9 cellular contexts compared by ENCODE assay signal in genomic region chr10:80253266-80253962, GRCh38. TPM values are rescaled to one million over a fixed set of nuclear protein-coding genes. Genes with fewer than 3 reads are reported as not detected.
DNase-seq lines count a peak whose midpoint lies in the region; ATAC-seq and TF ChIP-seq lines count a peak whose summit lies in the region.
"Had no signal": no experiment of that assay in that cellular context is flagged by ENCODE, and none has a peak within 500 bp of the region (broad histone marks: within the 10 kb centered on the region; RNA-seq: fewer than 3 reads in every experiment).

No MANE protein-coding gene starts in this region.

- H3K9me2 ChIP-seq in GM23338 (ENCODE audit: insufficient read depth), result 0 out of 2 replicates have a peak, but pooled peaks cover 3% of the 10 kb centered on the region

- H3K79me2 ChIP-seq in GM23338 (replicated peaks; ENCODE audit: insufficient read depth), result no peaks in the 10 kb centered on the region

- no peaks in the 10 kb centered on the region for H3K36me3 Mint-ChIP-seq in activated CD8-positive, alpha-beta T cell treated with anti-CD3 and anti-CD28 coated beads for 36 hours (ENCODE audit: low read depth)
- no peaks in the 10 kb centered on the region for H3K36me3 Mint-ChIP-seq in type B pancreatic cell
- no peaks in the 10 kb centered on the region for H3K36me3 Mint-ChIP-seq in GM23338 (ENCODE audit: low read depth)
- H3K36me3 Mint-ChIP-seq in naive thymus-derived CD8-positive, alpha-beta T cell, result no peaks in the 10 kb centered on the region

- ATAC-seq in GM18502 (IDR thresholded peaks at IDR 0.05; ENCODE audit: poor library complexity, unreplicated experiment), result peak; percentile 58
- peak; percentile 59 for ATAC-seq in GM21360 (IDR thresholded peaks at IDR 0.05; ENCODE audit: unreplicated experiment)
- peak; percentile 73 for ATAC-seq in HG03135 (IDR thresholded peaks at IDR 0.05; ENCODE audit: unreplicated experiment)
- peak; percentile 69 for ATAC-seq in activated CD8-positive, alpha-beta T cell treated with anti-CD3 and anti-CD28 coated beads for 36 hours
- ATAC-seq in GM23338, result no peak
- ATAC-seq in omental fat pad (ENCODE audit: low FRiP score), result no peak
- no peak for ATAC-seq in naive thymus-derived CD8-positive, alpha-beta T cell

- no peak overlapping the region for H3K27ac ChIP-seq in GM23338 (ENCODE audit: low read depth)
- H3K27ac ChIP-seq: WERI-Rb-1 had no signal

- TF ChIP-seq CTCF in activated CD8-positive, alpha-beta T cell treated with anti-CD3 and anti-CD28 coated beads for 36 hours (IDR thresholded peaks at IDR 0.05), result no peak
- TF ChIP-seq CTCF in type B pancreatic cell (conservative IDR thresholded peaks at IDR 0.05) (no peak), GM23338 (conservative IDR thresholded peaks at IDR 0.05; ENCODE audit: low read depth in 2 of 2) (no peak), omental fat pad (IDR thresholded peaks at IDR 0.05) (no peak)

- peak; percentile 18 for DNase-seq in activated CD8-positive, alpha-beta T cell treated with anti-CD3 and anti-CD28 coated beads for 36 hours
- no peak for DNase-seq in type B pancreatic cell (ENCODE audit: extremely low spot score, unreplicated experiment)
- no peak for DNase-seq in GM23338 (ENCODE audit: low spot score)
- no peak for DNase-seq in omental fat pad (ENCODE audit: low spot score)
- no peak for DNase-seq in naive thymus-derived CD8-positive, alpha-beta T cell
- DNase-seq: WERI-Rb-1 had no signal

- CTCF ChIA-PET in activated CD8-positive, alpha-beta T cell treated with anti-CD3 and anti-CD28 coated beads for 36 hours (lab: Charles Lee), result interaction anchor here (0.8 kb wide), 1 partner anchor 42 kb away, joined by 3 read pairs; no protein-coding TSS in a partner anchor

- H4K20me1 ChIP-seq in GM23338 (replicated peaks; ENCODE audit: insufficient read depth), result no peaks in the 10 kb centered on the region

- no peak overlapping the region for H3K27ac Mint-ChIP-seq in activated CD8-positive, alpha-beta T cell treated with anti-CD3 and anti-CD28 coated beads for 36 hours
- H3K27ac Mint-ChIP-seq in type B pancreatic cell (no peak overlapping the region), GM23338 (no peak overlapping the region)
- peak overlapping the region in 3 of 10 donors; percentile 13 to 41 (median 21) for H3K27ac Mint-ChIP-seq in naive thymus-derived CD8-positive, alpha-beta T cell

- no peak overlapping the region for H3K4me3 Mint-ChIP-seq in activated CD8-positive, alpha-beta T cell treated with anti-CD3 and anti-CD28 coated beads for 36 hours
- H3K4me3 Mint-ChIP-seq in type B pancreatic cell (no peak overlapping the region), GM23338 (no peak overlapping the region)
- no peak overlapping the region for H3K4me3 Mint-ChIP-seq in naive thymus-derived CD8-positive, alpha-beta T cell

- intact Hi-C loops in activated CD8-positive, alpha-beta T cell treated with anti-CD3 and anti-CD28 coated beads for 36 hours (cut with micrococcal nuclease), result no loop called here

- H3K9me3 Mint-ChIP-seq in activated CD8-positive, alpha-beta T cell treated with anti-CD3 and anti-CD28 coated beads for 36 hours, result no peaks in the 10 kb centered on the region
- H3K9me3 Mint-ChIP-seq in type B pancreatic cell (no peaks in the 10 kb centered on the region), GM23338 (no peaks in the 10 kb centered on the region; the same call in 2 of the 3 replicates)
- no peaks in the 10 kb centered on the region for H3K9me3 Mint-ChIP-seq in naive thymus-derived CD8-positive, alpha-beta T cell

- POLR2A ChIA-PET in activated CD8-positive, alpha-beta T cell treated with anti-CD3 and anti-CD28 coated beads for 36 hours (lab: Charles Lee), result no interaction called here
- POLR2A ChIA-PET in naive thymus-derived CD8-positive, alpha-beta T cell (lab: Charles Lee), result no interaction called here

- no peaks in the 10 kb centered on the region for H3K36me3 ChIP-seq in GM23338 (ENCODE audit: insufficient read depth)
- H3K36me3 ChIP-seq: WERI-Rb-1 had no signal

- no peaks in the 10 kb centered on the region for H3F3A ChIP-seq in GM23338 (replicated peaks; ENCODE audit: low read depth)

- no peak overlapping the region for H3K4me3 ChIP-seq in GM23338

- H3K27me3 Mint-ChIP-seq in activated CD8-positive, alpha-beta T cell treated with anti-CD3 and anti-CD28 coated beads for 36 hours, result peaks cover 2% of the 10 kb centered on the region
- H3K27me3 Mint-ChIP-seq in type B pancreatic cell (peaks cover 24% of the 10 kb centered on the region), GM23338 (ENCODE audit: insufficient read depth, low read depth, poor library complexity) (peaks cover 6% of the 10 kb centered on the region)
- peaks cover 2 to 20% (median 8%) of the 10 kb centered on the region in 5 donors for H3K27me3 Mint-ChIP-seq in naive thymus-derived CD8-positive, alpha-beta T cell

- H3K4me1 ChIP-seq in GM23338 (ENCODE audit: insufficient read depth), result 0 out of 2 replicates have a peak, but pooled peaks cover 5% of the 10 kb centered on the region

- H3K27me3 ChIP-seq in GM23338 (ENCODE audit: insufficient read depth), result no peaks in the 10 kb centered on the region

- peaks cover 6% of the 10 kb centered on the region for H3K4me1 Mint-ChIP-seq in activated CD8-positive, alpha-beta T cell treated with anti-CD3 and anti-CD28 coated beads for 36 hours (ENCODE audit: low read depth)
- no peaks in the 10 kb centered on the region for H3K4me1 Mint-ChIP-seq in type B pancreatic cell (ENCODE audit: unreplicated experiment)
- H3K4me1 Mint-ChIP-seq in GM23338, result peaks cover 6% of the 10 kb centered on the region
- H3K4me1 Mint-ChIP-seq in naive thymus-derived CD8-positive, alpha-beta T cell, result peaks cover 0 to 7% (median 4%) of the 10 kb centered on the region in 4 donors

- H2AFZ ChIP-seq in GM23338, result no peak overlapping the region

- no peak overlapping the region for H3K4me2 ChIP-seq in GM23338

TF ChIP-seq in GM23338, 12 proteins besides CTCF, POLR2A, EP300 and RAD21 (continues in another document):
- TF ChIP-seq JUNB (IDR thresholded peaks at IDR 0.05; ENCODE audit: unreplicated experiment) (no peak), ETS1 (IDR thresholded peaks at IDR 0.05) (no peak), EZH2phosphoT487 (IDR thresholded peaks at IDR 0.05; ENCODE audit: unreplicated experiment) (no peak)

RNA-seq across cellular contexts. Expression of gene MAT1A, which starts 36.0 kb away (rescaled TPM):
- total RNA-seq in activated CD8-positive, alpha-beta T cell treated with anti-CD3 and anti-CD28 coated beads for 36 hours, result not detected
- total RNA-seq in type B pancreatic cell (ENCODE audit: low replicate concordance) (0.12 and 0.63 TPM in 2 replicates), omental fat pad (not detected)
- 6.5 and 8.0 TPM in 2 replicates for total RNA-seq in GM23338 (2014; rRNA removed; shearing (Covaris generic))
- 0.97 and 1.3 TPM in 2 replicates for polyA plus RNA-seq in GM23338 (2016; fragmentation: Nextera tagmentation; extraction: Ambion mirVana)
- not detected for total RNA-seq in naive thymus-derived CD8-positive, alpha-beta T cell
- not detected for polyA plus RNA-seq in naive thymus-derived CD8-positive, alpha-beta T cell

RNA-seq across cellular contexts. Expression of gene ANXA11, which starts 48.1 kb away (rescaled TPM):
- total RNA-seq in activated CD8-positive, alpha-beta T cell treated with anti-CD3 and anti-CD28 coated beads for 36 hours, result 100 to 1,000 TPM; 226 to 238 TPM
- 122 and 248 TPM in 2 replicates for total RNA-seq in type B pancreatic cell (ENCODE audit: low replicate concordance)
- 38.9 and 42.3 TPM in 2 replicates for total RNA-seq in GM23338 (2014; rRNA removed; shearing (Covaris generic))
- 70.0 and 73.7 TPM in 2 replicates for polyA plus RNA-seq in GM23338 (2016; fragmentation: Nextera tagmentation; extraction: Ambion mirVana)
- total RNA-seq in omental fat pad, result 100 to 1,000 TPM; 103 to 148 (median 121) TPM
- total RNA-seq in naive thymus-derived CD8-positive, alpha-beta T cell, result 100 to 1,000 TPM; 199 to 225 TPM
- 100 to 1,000 TPM; 199 to 294 (median 265) TPM for polyA plus RNA-seq in naive thymus-derived CD8-positive, alpha-beta T cell

Comparison
In these comparisons a context has a peak if more than half of its experiments do, and no peak if none do; other contexts are left out.
1. ATAC-seq: peak in GM18502 (single experiment), GM21360 (single experiment), HG03135 (single experiment) and activated CD8-positive, alpha-beta T cell treated with anti-CD3 and anti-CD28 coated beads for 36 hours (single experiment); none in GM23338 (single experiment), omental fat pad (single experiment) and naive thymus-derived CD8-positive, alpha-beta T cell (0 of 2).